Comparison of ENCODE assay signal across 10 cellular contexts in the genomic region with DNA sequence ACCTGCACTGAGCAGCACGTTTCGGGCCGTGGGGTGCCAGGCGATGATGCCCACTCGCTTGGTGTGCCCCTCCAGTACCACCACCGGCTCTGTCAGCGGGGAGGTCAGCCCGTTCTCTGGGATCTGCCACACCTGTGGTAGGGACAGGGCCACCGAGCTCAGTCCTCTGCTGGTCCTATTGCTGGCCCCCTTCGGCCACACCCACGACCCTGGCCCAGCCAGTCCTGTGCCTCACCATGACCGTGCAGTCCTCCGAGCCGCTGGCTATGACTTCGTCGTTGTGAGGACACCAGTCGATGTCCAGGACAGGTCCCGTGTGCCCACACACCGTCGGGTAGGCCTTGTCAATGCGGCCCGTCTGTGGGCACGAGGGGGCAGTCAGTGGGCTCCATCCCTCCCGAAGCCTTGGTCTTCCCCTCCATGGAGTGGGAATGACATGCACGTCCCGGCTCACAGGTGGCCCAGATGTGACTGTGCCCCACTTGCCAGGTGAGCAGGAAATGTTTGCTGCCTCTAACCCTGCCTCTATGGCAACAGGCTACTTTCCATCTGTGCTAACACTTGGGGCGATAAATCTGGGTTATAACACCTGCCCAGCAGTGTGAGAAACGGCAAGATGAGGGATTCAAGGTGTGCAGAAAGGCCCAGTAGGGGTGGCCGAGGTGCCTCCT. TPM values are rescaled to one million over a fixed set of nuclear protein-coding genes. Genes with fewer than 3 reads are reported as not detected.
DNase-seq lines count a peak whose midpoint lies in the region; TF ChIP-seq lines count a peak whose summit lies in the region.
"Had no signal": no experiment of that assay in that cellular context is flagged by ENCODE, and none has a peak within 500 bp of the region (broad histone marks: within the 10 kb centered on the region; RNA-seq: fewer than 3 reads in every experiment).

No MANE protein-coding gene starts in this region.

- peaks cover 38% of the 10 kb centered on the region for H3F3A ChIP-seq in DOHH2 (ENCODE audit: control insufficient read depth, insufficient read depth)

- no peak for DNase-seq in effector memory CD4-positive, alpha-beta T cell
- DNase-seq in osteocyte (ENCODE audit: extremely low spot score, unreplicated experiment) (no peak), SIG-M5 treated with dmso at 0.1 percent for 504 hours (lab: John Stamatoyannopoulos, UW; ENCODE audit: unreplicated experiment) (no peak), GM19240 (ENCODE audit: insufficient read length, low spot score) (no peak), cerebellar nuclear complex (lab: John Stamatoyannopoulos, UW) (no peak), NCI-H1694 (lab: John Stamatoyannopoulos, UW) (no peak)

- no peaks in the 10 kb centered on the region for H3K9me2 ChIP-seq in DOHH2 (replicated peaks; ENCODE audit: control insufficient read depth, low read length)

- H3K4me3 ChIP-seq in DOHH2 (ENCODE audit: low read length), result peak overlapping the region; percentile 68
- H3K4me3 ChIP-seq in effector memory CD4-positive, alpha-beta T cell (ENCODE audit: insufficient read depth, low read depth, low read length, poor library complexity, severe bottlenecking), result no peak overlapping the region

- peaks cover 48% of the 10 kb centered on the region for H3K79me2 ChIP-seq in DOHH2 (ENCODE audit: control insufficient read depth, low read length)

- H3K27me3 ChIP-seq in DOHH2 (ENCODE audit: control insufficient read depth, low read length), result no peaks in the 10 kb centered on the region
- no peaks in the 10 kb centered on the region for H3K27me3 ChIP-seq in effector memory CD4-positive, alpha-beta T cell (replicated peaks; ENCODE audit: control insufficient read depth, insufficient read depth, low read length, poor library complexity, severe bottlenecking)
- H3K27me3 ChIP-seq: ovary had no signal

- no peak for TF ChIP-seq CTCF in DOHH2 (IDR thresholded peaks at IDR 0.05; ENCODE audit: low read depth, low read length, poor library complexity, severe bottlenecking)
- no peak for TF ChIP-seq CTCF in osteocyte (IDR thresholded peaks at IDR 0.05)

- H4K20me1 ChIP-seq in DOHH2 (ENCODE audit: control insufficient read depth, insufficient read depth, low read depth, low read length), result no peaks in the 10 kb centered on the region

- peak overlapping the region; percentile 92 for H3K27ac ChIP-seq in DOHH2 (ENCODE audit: low read depth, low read length)
- peak overlapping the region; percentile 93 for H3K27ac ChIP-seq in effector memory CD4-positive, alpha-beta T cell (ENCODE audit: insufficient read depth, low read length, poor library complexity, severe bottlenecking)

- H3K9me3 Mint-ChIP-seq in osteocyte (ENCODE audit: unreplicated experiment), result no peaks in the 10 kb centered on the region

- peaks cover 30% of the 10 kb centered on the region for H3K4me1 Mint-ChIP-seq in osteocyte (ENCODE audit: unreplicated experiment)

- H3K4me2 ChIP-seq in DOHH2 (ENCODE audit: low read length), result peak overlapping the region; percentile 90

- H3K9me3 ChIP-seq in DOHH2 (ENCODE audit: control insufficient read depth, insufficient read depth, low read length), result no peaks in the 10 kb centered on the region
- no peaks in the 10 kb centered on the region for H3K9me3 ChIP-seq in effector memory CD4-positive, alpha-beta T cell (ENCODE audit: control insufficient read depth, low read length)
- H3K9me3 ChIP-seq: ovary had no signal

- H3K27ac Mint-ChIP-seq in osteocyte (ENCODE audit: unreplicated experiment), result no peak overlapping the region

- peaks cover 12% of the 10 kb centered on the region for H3K36me3 Mint-ChIP-seq in osteocyte (ENCODE audit: unreplicated experiment)

- peaks cover 84% of the 10 kb centered on the region for H3K4me1 ChIP-seq in DOHH2 (ENCODE audit: control insufficient read depth, low read length)
- peaks cover 60% of the 10 kb centered on the region for H3K4me1 ChIP-seq in effector memory CD4-positive, alpha-beta T cell (ENCODE audit: control insufficient read depth, insufficient read depth, low read length, poor library complexity, severe bottlenecking)

- peak overlapping the region; percentile 87 for H3K4me3 Mint-ChIP-seq in osteocyte (ENCODE audit: unreplicated experiment)

- no peaks in the 10 kb centered on the region for H3K27me3 Mint-ChIP-seq in osteocyte (ENCODE audit: unreplicated experiment)

- peaks cover 49% of the 10 kb centered on the region for H3K36me3 ChIP-seq in DOHH2 (ENCODE audit: control insufficient read depth, low read length)
- no peaks in the 10 kb centered on the region for H3K36me3 ChIP-seq in effector memory CD4-positive, alpha-beta T cell (ENCODE audit: control insufficient read depth, insufficient read depth, low read length)
- H3K36me3 ChIP-seq: ovary had no signal

TF ChIP-seq in PFSK-1, 5 proteins besides CTCF, POLR2A, EP300 and RAD21:
- TF ChIP-seq, protein P1, sequence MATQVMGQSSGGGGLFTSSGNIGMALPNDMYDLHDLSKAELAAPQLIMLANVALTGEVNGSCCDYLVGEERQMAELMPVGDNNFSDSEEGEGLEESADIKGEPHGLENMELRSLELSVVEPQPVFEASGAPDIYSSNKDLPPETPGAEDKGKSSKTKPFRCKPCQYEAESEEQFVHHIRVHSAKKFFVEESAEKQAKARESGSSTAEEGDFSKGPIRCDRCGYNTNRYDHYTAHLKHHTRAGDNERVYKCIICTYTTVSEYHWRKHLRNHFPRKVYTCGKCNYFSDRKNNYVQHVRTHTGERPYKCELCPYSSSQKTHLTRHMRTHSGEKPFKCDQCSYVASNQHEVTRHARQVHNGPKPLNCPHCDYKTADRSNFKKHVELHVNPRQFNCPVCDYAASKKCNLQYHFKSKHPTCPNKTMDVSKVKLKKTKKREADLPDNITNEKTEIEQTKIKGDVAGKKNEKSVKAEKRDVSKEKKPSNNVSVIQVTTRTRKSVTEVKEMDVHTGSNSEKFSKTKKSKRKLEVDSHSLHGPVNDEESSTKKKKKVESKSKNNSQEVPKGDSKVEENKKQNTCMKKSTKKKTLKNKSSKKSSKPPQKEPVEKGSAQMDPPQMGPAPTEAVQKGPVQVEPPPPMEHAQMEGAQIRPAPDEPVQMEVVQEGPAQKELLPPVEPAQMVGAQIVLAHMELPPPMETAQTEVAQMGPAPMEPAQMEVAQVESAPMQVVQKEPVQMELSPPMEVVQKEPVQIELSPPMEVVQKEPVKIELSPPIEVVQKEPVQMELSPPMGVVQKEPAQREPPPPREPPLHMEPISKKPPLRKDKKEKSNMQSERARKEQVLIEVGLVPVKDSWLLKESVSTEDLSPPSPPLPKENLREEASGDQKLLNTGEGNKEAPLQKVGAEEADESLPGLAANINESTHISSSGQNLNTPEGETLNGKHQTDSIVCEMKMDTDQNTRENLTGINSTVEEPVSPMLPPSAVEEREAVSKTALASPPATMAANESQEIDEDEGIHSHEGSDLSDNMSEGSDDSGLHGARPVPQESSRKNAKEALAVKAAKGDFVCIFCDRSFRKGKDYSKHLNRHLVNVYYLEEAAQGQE (IDR thresholded peaks at IDR 0.05; ENCODE audit: insufficient read depth in 1 of 2, low read depth in 2 of 2, low read length in 2 of 2), result no peak
- peak; percentile 13; the same call in 1 of the 2 replicates for TF ChIP-seq POLR2AphosphoS5 (IDR thresholded peaks at IDR 0.05; ENCODE audit: low read depth, low read length)

RNA-seq across cellular contexts. Expression of a gene that starts 1.4 kb away (rescaled TPM):
- 247 TPM for polyA plus RNA-seq in PFSK-1 (2012; ENCODE audit: insufficient read length, low read depth)
- 114 and 116 TPM in 2 replicates for total RNA-seq in osteocyte

RNA-seq across cellular contexts. Expression of a gene that starts 4.4 kb away (rescaled TPM):
- 4.6 TPM for polyA plus RNA-seq in PFSK-1 (2012; ENCODE audit: insufficient read length, low read depth)
- total RNA-seq in osteocyte, result 0.89 and 1.2 TPM in 2 replicates

RNA-seq across cellular contexts. Expression of a gene that starts 10.7 kb away (rescaled TPM):
- polyA plus RNA-seq in PFSK-1 (2012; ENCODE audit: insufficient read length, low read depth), result not detected
- total RNA-seq in osteocyte, result not detected in 2 replicates
- total RNA-seq: esophagus mucosa had no signal
- polyA plus RNA-seq: ovary had no signal

RNA-seq across cellular contexts. Expression of a gene that starts 13.3 kb away (rescaled TPM):
- polyA plus RNA-seq in PFSK-1 (2012; ENCODE audit: insufficient read length, low read depth), result 1.2 TPM
- 0.35 TPM in 1 of 2 replicates, not detected in the other for total RNA-seq in osteocyte

RNA-seq across cellular contexts. Expression of a gene that starts 13.6 kb away (rescaled TPM):
- 123 TPM for polyA plus RNA-seq in PFSK-1 (2012; ENCODE audit: insufficient read length, low read depth)
- total RNA-seq in osteocyte, result 42.7 and 49.5 TPM in 2 replicates
